ENCODE assay signal across 8 cellular contexts in genomic region chr6:31651602-31652191, GRCh38. TPM values are rescaled to one million over a fixed set of nuclear protein-coding genes. Genes with fewer than 3 reads are reported as not detected.
DNase-seq lines count a peak whose midpoint lies in the region; ATAC-seq and TF ChIP-seq lines count a peak whose summit lies in the region.

No MANE protein-coding gene starts in this region.

- H3K27me3 Mint-ChIP-seq in natural killer cell treated with Interleukin-12 subunit alpha and Interleukin-12 subunit beta and Interleukin-15 and Interleukin-18, amount 100 ng/mL, for 72 hours = no peaks in the 10 kb centered on the region

- H3K36me3 Mint-ChIP-seq in natural killer cell treated with Interleukin-12 subunit alpha and Interleukin-12 subunit beta and Interleukin-15 and Interleukin-18, amount 100 ng/mL, for 72 hours = peaks cover 13% of the 10 kb centered on the region

- peak overlapping the region; percentile 95 for H3K4me3 Mint-ChIP-seq in natural killer cell treated with Interleukin-12 subunit alpha and Interleukin-12 subunit beta and Interleukin-15 and Interleukin-18, amount 100 ng/mL, for 72 hours

- peaks cover 47 to 48% of the 10 kb centered on the region in 2 donors for H3K4me1 Mint-ChIP-seq in natural killer cell treated with Interleukin-12 subunit alpha and Interleukin-12 subunit beta and Interleukin-15 and Interleukin-18, amount 100 ng/mL, for 72 hours (ENCODE audit: low read depth in 2 of 2)

- H3K9me3 Mint-ChIP-seq in natural killer cell treated with Interleukin-12 subunit alpha and Interleukin-12 subunit beta and Interleukin-15 and Interleukin-18, amount 100 ng/mL, for 72 hours = no peaks in the 10 kb centered on the region

- DNase-seq in AG09309 (ENCODE audit: low read depth) (peak; percentile 35), GM10266 (ENCODE audit: extremely low spot score) (peak; percentile 71), NCI-H1417 (lab: John Stamatoyannopoulos, UW) (peak; percentile 61 to 87 (median 65)), fibroblast of pulmonary artery (ENCODE audit: low read depth) (peak; percentile 81), cerebellar cortex (ENCODE audit: low spot score) (no peak)
- DNase-seq in natural killer cell treated with Interleukin-12 subunit alpha and Interleukin-12 subunit beta and Interleukin-15 and Interleukin-18, amount 100 ng/mL, for 72 hours (ENCODE audit: low spot score) = peak; percentile 83

- H3K27ac ChIP-seq in VCaP = peak overlapping the region; percentile 97

- H3K27ac Mint-ChIP-seq in natural killer cell treated with Interleukin-12 subunit alpha and Interleukin-12 subunit beta and Interleukin-15 and Interleukin-18, amount 100 ng/mL, for 72 hours = peak overlapping the region; percentile 88 to 97

- H3K4me3 ChIP-seq in AG09309 (ENCODE audit: control insufficient read depth, low read depth, low read length) (peak overlapping the region; percentile 89), fibroblast of pulmonary artery (replicated peaks; ENCODE audit: low read depth, low read length) (peak overlapping the region; percentile 75)

- TF ChIP-seq CTCF in AG09309 (IDR thresholded peaks at IDR 0.05; ENCODE audit: control insufficient read depth, insufficient read depth, low read depth, low read length, missing control alignments) = no peak
- TF ChIP-seq CTCF in GM10266 (IDR thresholded peaks at IDR 0.05; ENCODE audit: control insufficient read depth, insufficient read depth, low read depth, missing control alignments) = no peak
- no peak for TF ChIP-seq CTCF in VCaP (conservative IDR thresholded peaks at IDR 0.05)
- no peak for TF ChIP-seq CTCF in fibroblast of pulmonary artery (IDR thresholded peaks at IDR 0.05; ENCODE audit: low read length, missing control alignments)

- peak; percentile 19 for ATAC-seq in HG02759 (IDR thresholded peaks at IDR 0.05; ENCODE audit: unreplicated experiment)
- ATAC-seq in natural killer cell treated with Interleukin-12 subunit alpha and Interleukin-12 subunit beta and Interleukin-15 and Interleukin-18, amount 100 ng/mL, for 72 hours = peak; percentile 66 to 69

RNA-seq across cellular contexts. Expression of gene BAG6, which starts 0.8 kb away (rescaled TPM):
- total RNA-seq in natural killer cell treated with Interleukin-12 subunit alpha and Interleukin-12 subunit beta and Interleukin-15 and Interleukin-18, amount 100 ng/mL, for 72 hours = 100 to 1,000 TPM; 284 to 337 TPM

RNA-seq across cellular contexts. Expression of gene APOM, which starts 4.0 kb away (rescaled TPM):
- 1 to 10 TPM in 1 of 2 donors, under 1 TPM in 1; 0.76 to 1.3 TPM for total RNA-seq in natural killer cell treated with Interleukin-12 subunit alpha and Interleukin-12 subunit beta and Interleukin-15 and Interleukin-18, amount 100 ng/mL, for 72 hours

RNA-seq across cellular contexts. Expression of gene C6orf47, which starts 8.9 kb away (rescaled TPM):
- 10 to 100 TPM; 26.9 to 34.0 TPM for total RNA-seq in natural killer cell treated with Interleukin-12 subunit alpha and Interleukin-12 subunit beta and Interleukin-15 and Interleukin-18, amount 100 ng/mL, for 72 hours

RNA-seq across cellular contexts. Expression of gene GPANK1, which starts 13.1 kb away (rescaled TPM):
- total RNA-seq in natural killer cell treated with Interleukin-12 subunit alpha and Interleukin-12 subunit beta and Interleukin-15 and Interleukin-18, amount 100 ng/mL, for 72 hours = 10 to 100 TPM; 34.5 to 40.9 TPM

RNA-seq across cellular contexts. Expression of gene CSNK2B, which starts 14.2 kb away (rescaled TPM):
- 100 to 1,000 TPM; 205 to 247 TPM for total RNA-seq in natural killer cell treated with Interleukin-12 subunit alpha and Interleukin-12 subunit beta and Interleukin-15 and Interleukin-18, amount 100 ng/mL, for 72 hours
